24 cellular contexts compared by ENCODE assay signal in the genomic region with DNA sequence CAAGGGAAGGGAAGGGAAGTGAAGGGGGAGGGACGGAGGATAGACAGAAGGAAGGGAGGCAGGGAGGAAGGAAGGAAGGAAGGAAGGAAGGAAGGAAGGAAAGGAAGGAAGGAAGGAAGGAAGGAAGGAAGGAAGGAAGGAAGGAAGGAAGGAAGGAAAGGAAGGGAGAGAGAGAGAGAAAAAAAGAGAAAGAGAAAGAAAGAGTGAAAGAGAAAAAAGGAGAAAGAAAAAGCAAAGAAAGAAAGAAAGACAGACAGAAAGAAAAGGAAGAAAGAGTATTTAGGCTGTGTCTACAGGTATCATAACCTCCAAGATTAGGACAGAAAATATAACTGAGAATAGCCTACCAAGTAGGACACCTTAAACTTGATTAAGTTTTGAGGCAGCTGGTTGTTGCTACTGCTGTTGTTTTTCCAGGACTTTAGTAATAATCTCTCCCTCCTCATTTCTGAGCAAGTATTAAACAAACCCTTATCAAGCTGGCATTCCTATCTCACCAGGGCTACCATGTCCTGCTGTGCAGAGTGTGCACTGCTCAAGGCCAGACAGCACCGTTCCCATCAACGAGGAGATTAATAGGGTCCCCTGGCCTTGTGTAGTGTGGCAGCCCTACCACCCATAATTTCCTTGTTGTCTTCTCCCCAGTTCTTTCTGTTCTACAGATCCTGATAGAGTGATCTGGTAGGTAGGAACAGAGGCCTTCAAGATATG.
A peak's percentile ranks its signal among the peaks of the same experiment; 100 is the strongest.
DNase-seq lines count a peak whose midpoint lies in the region; ATAC-seq and TF ChIP-seq lines count a peak whose summit lies in the region.
"Had no signal": no experiment of that assay in that cellular context is flagged by ENCODE, and none has a peak within 500 bp of the region (broad histone marks: within the 10 kb centered on the region; RNA-seq: fewer than 3 reads in every experiment).

No MANE protein-coding gene starts in this region.

- peaks cover 14% of the 10 kb centered on the region for H3K9me1 ChIP-seq in IMR-90 (ENCODE audit: insufficient read depth, low read length)

- TF ChIP-seq CTCF in IMR-90 (conservative IDR thresholded peaks at IDR 0.05; ENCODE audit: low read depth, low read length) (no peak), MM.1S (IDR thresholded peaks at IDR 0.05; ENCODE audit: low read length) (no peak)

- H4K5ac ChIP-seq in IMR-90 (ENCODE audit: low read depth, low read length), result peak overlapping the region; percentile 65

- H4K8ac ChIP-seq in IMR-90 (ENCODE audit: low read depth in 2 of 2, low read length in 2 of 2), result no peak overlapping the region

- H4K20me1 ChIP-seq in IMR-90 (ENCODE audit: insufficient read depth, low read length) (peaks cover 6% of the 10 kb centered on the region; the same call in 1 of the 2 replicates), MM.1S (ENCODE audit: insufficient read depth, low read length) (no peaks in the 10 kb centered on the region)
- H4K20me1 ChIP-seq: BLaER1 treated with 17β-estradiol and CSF1 and Interleukin-3, amounts not matched to agents 10 nM and 100 nM had no signal

- H3K36me3 ChIP-seq in IMR-90 (ENCODE audit: control insufficient read depth, insufficient read depth, low read length), result no peaks in the 10 kb centered on the region
- no peaks in the 10 kb centered on the region for H3K36me3 ChIP-seq in skeletal muscle tissue (ENCODE audit: control insufficient read depth in 3 of 3, insufficient read depth in 3 of 3, low read length in 3 of 3)
- no peaks in the 10 kb centered on the region for H3K36me3 ChIP-seq in MM.1S (replicated peaks; ENCODE audit: insufficient read depth, low read length)
- H3K36me3 ChIP-seq: BLaER1 treated with 17β-estradiol and CSF1 and Interleukin-3, amounts not matched to agents 10 nM and 100 nM; esophagus muscularis mucosa; tibial artery had no signal

- peak overlapping the region; percentile 17; the same call in 1 of the 2 replicates for H3K18ac ChIP-seq in IMR-90 (ENCODE audit: low read depth, low read length)

- WGBS in IMR-90 (ENCODE audit: extremely low coverage in 2 of 2, insufficient read length in 1 of 2), 2 experiments, result 100% methylated on average over 1 of the region's 3 CpGs; no CpG with 5 or more reads in 1 of the 2 experiments

- H3K27me3 ChIP-seq in IMR-90 (ENCODE audit: control insufficient read depth, insufficient read depth, low read length) (peaks cover 27% of the 10 kb centered on the region), skeletal muscle tissue (ENCODE audit: control insufficient read depth in 3 of 3, insufficient read depth in 3 of 3, low read length in 3 of 3) (no peaks in the 10 kb centered on the region), MM.1S (replicated peaks; ENCODE audit: insufficient read depth, low read length) (no peaks in the 10 kb centered on the region)
- H3K27me3 ChIP-seq: BLaER1 treated with 17β-estradiol and CSF1 and Interleukin-3, amounts not matched to agents 10 nM and 100 nM; esophagus muscularis mucosa; tibial artery had no signal

- H3K14ac ChIP-seq in IMR-90 (replicated peaks; ENCODE audit: low read depth, low read length), result 0 out of 2 replicates have a peak overlapping the region, but pooled peaks have one; percentile 45

- H3K4me2 ChIP-seq in IMR-90 (ENCODE audit: low read depth, low read length) (no peak overlapping the region), MM.1S (ENCODE audit: low read depth, low read length) (no peak overlapping the region)

- no TSS peak for BruUV-seq in IMR-90 (replicated peaks; lab: Mats Ljungman, UMichigan)

- H2BK120ac ChIP-seq in IMR-90 (ENCODE audit: low read depth, low read length), result no peak overlapping the region

- peak overlapping the region; percentile 54 for H2AK5ac ChIP-seq in IMR-90 (ENCODE audit: low read depth, low read length)

- no peaks in the 10 kb centered on the region for H3K79me1 ChIP-seq in IMR-90 (ENCODE audit: low read depth in 1 of 2, low read length in 2 of 2)

- no peak overlapping the region for H3K56ac ChIP-seq in IMR-90 (ENCODE audit: extremely low read depth, insufficient read depth, low read length)

- H3K9me3 ChIP-seq in IMR-90 (ENCODE audit: control insufficient read depth, insufficient read depth, low read length) (peaks cover 17% of the 10 kb centered on the region), skeletal muscle tissue (ENCODE audit: control insufficient read depth in 3 of 3, low read length in 3 of 3) (peaks cover 0 to 5% (median 5%) of the 10 kb centered on the region in 3 donors), MM.1S (replicated peaks; ENCODE audit: insufficient read depth, low read length) (no peaks in the 10 kb centered on the region)

- TF ChIP-seq RAD21 in IMR-90 (IDR thresholded peaks at IDR 0.05; ENCODE audit: low read length), result no peak

- H3K4me3 ChIP-seq in IMR-90 (ENCODE audit: insufficient read depth, low read depth, low read length) (no peak overlapping the region), skeletal muscle tissue (ENCODE audit: low read length in 3 of 3) (no peak overlapping the region), MM.1S (ENCODE audit: low read length) (no peak overlapping the region)
- H3K4me3 ChIP-seq: BLaER1 treated with 17β-estradiol and CSF1 and Interleukin-3, amounts not matched to agents 10 nM and 100 nM; esophagus muscularis mucosa; tibial artery had no signal

- H3K4ac ChIP-seq in IMR-90 (ENCODE audit: low read depth, low read length), result 0 out of 2 replicates have a peak overlapping the region, but pooled peaks have one; percentile 28

- no peak for DNase-seq in IMR-90
- DNase-seq in amniotic epithelial cell (ENCODE audit: low read depth), result peak; percentile 39
- DNase-seq in left ventricle myocardium superior, result no peak
- no peak for DNase-seq in MM.1S
- no peak for DNase-seq in NCI-H2171 (lab: John Stamatoyannopoulos, UW)
- no peak for DNase-seq in pons (ENCODE audit: low spot score)
- DNase-seq: activated CD8-positive, alpha-beta memory T cell treated with anti-CD3 and anti-CD28 coated beads, Interleukin-2, amount 10 ng/mL, durations not matched to agents 7 days and 5 days; activated gamma-delta T cell treated with Interleukin-2 at 50 U/mL for 16 hours; activated naive CD8-positive, alpha-beta T cell treated with anti-CD3 and anti-CD28 coated beads, Interleukin-2, amount 10 ng/mL, durations not matched to agents 7 days and 5 days; activated T-cell treated with anti-CD3 and anti-CD28 coated beads, Interleukin-2, amount 50 U/mL, for 48 hours; dermis blood vessel endothelial cell; foreskin fibroblast; H7; kidney glomerular epithelial cell; NCI-H1092; NCI-H1694 treated with DMSO at 0.1 percent for 48 hours; NCI-H82; nephron progenitor cell; stimulated activated CD4-positive, alpha-beta T cell treated with anti-CD3 and anti-CD28 coated beads, Interleukin-4, amount 100 ng/mL, for 24 hours; T-cell; tibial artery had no signal

- H2BK5ac ChIP-seq in IMR-90 (ENCODE audit: low read depth, low read length, poor library complexity, severe bottlenecking), result no peak overlapping the region

- H3F3A ChIP-seq in MM.1S (ENCODE audit: insufficient read depth, low read length), result no peaks in the 10 kb centered on the region

- H2AFZ ChIP-seq in IMR-90 (replicated peaks; ENCODE audit: low read length, poor library complexity) (no peak overlapping the region), MM.1S (ENCODE audit: low read length) (no peak overlapping the region)

- H3K9me2 ChIP-seq in MM.1S (replicated peaks; ENCODE audit: insufficient read depth, low read length), result no peaks in the 10 kb centered on the region

- H2AK9ac ChIP-seq in IMR-90 (replicated peaks; ENCODE audit: low read depth, low read length, poor library complexity), result no peak overlapping the region

- H3K9ac ChIP-seq in IMR-90 (ENCODE audit: low read depth, low read length), result no peak overlapping the region
- no peak overlapping the region for H3K9ac ChIP-seq in skeletal muscle tissue (ENCODE audit: low read depth in 1 of 3, low read length in 3 of 3)
- no peak overlapping the region for H3K9ac ChIP-seq in MM.1S (ENCODE audit: low read length)
- H3K9ac ChIP-seq: BLaER1 treated with 17β-estradiol and CSF1 and Interleukin-3, amounts not matched to agents 10 nM and 100 nM had no signal

- H3K79me2 ChIP-seq in MM.1S (ENCODE audit: low read length), result no peaks in the 10 kb centered on the region

- peak overlapping the region; percentile 37; the same call in 1 of the 2 replicates for H4K91ac ChIP-seq in IMR-90 (ENCODE audit: insufficient read depth, low read depth, low read length)

- dilution Hi-C loops in IMR-90 (cut with HindIII; ENCODE audit: low sequenced_read_pairs, unreplicated experiment), result no loop called here

- intact Hi-C loops in IMR-90 (cut with micrococcal nuclease), result no loop called here
- intact Hi-C loops in left ventricle myocardium superior (cut with micrococcal nuclease), result no loop called here

- TF ChIP-seq POLR2A in IMR-90 (IDR thresholded peaks at IDR 0.05; ENCODE audit: low read depth, low read length), result no peak

- H2BK20ac ChIP-seq in IMR-90 (ENCODE audit: low read depth, low read length), result peak overlapping the region; percentile 47; the same call in 1 of the 2 replicates

- H3K27ac ChIP-seq in IMR-90 (ENCODE audit: insufficient read depth, low read length) (no peak overlapping the region), skeletal muscle tissue (ENCODE audit: low read depth, low read length) (peak overlapping the region; percentile 45), MM.1S (ENCODE audit: low read length) (no peak overlapping the region)
- H3K27ac ChIP-seq: BLaER1 treated with 17β-estradiol and CSF1 and Interleukin-3, amounts not matched to agents 10 nM and 100 nM; esophagus muscularis mucosa; tibial artery had no signal

- no peak for ATAC-seq in IMR-90 (ENCODE audit: low read depth)
- ATAC-seq in left ventricle myocardium superior, result peak; percentile 17
- ATAC-seq: activated CD8-positive, alpha-beta memory T cell treated with anti-CD3 and anti-CD28 coated beads, Interleukin-2, amount 10 ng/mL, durations not matched to agents 7 days and 5 days; T-cell had no signal

- POLR2A ChIA-PET in IMR-90 (lab: Charles Lee; ENCODE audit: unreplicated experiment), result interaction anchor here (0.5 kb wide), 1 partner anchor 93 kb away, joined by 3 read pairs; no protein-coding TSS in a partner anchor

- CTCF ChIA-PET in IMR-90 (lab: Yijun Ruan, JAX), result interaction anchor here (1.0 kb wide), 1 partner anchor 30 kb away, joined by 3 read pairs; no protein-coding TSS in a partner anchor

- H3K4me1 ChIP-seq in IMR-90 (ENCODE audit: control insufficient read depth, insufficient read depth, low read length) (peaks cover 16% of the 10 kb centered on the region), skeletal muscle tissue (ENCODE audit: control insufficient read depth in 3 of 3, insufficient read depth in 3 of 3, low read length in 3 of 3) (peaks cover 10 to 23% (median 14%) of the 10 kb centered on the region in 3 donors), MM.1S (ENCODE audit: low read length) (no peaks in the 10 kb centered on the region)
- H3K4me1 ChIP-seq: tibial artery had no signal

- in situ Hi-C loops in IMR-90 (cut with MboI; ENCODE audit: low sequenced_read_pairs), result no loop called here

- peak overlapping the region; percentile 84; the same call in 1 of the 3 replicates for H2BK15ac ChIP-seq in IMR-90 (ENCODE audit: low read depth, low read length)

- H3K23ac ChIP-seq in IMR-90 (ENCODE audit: low read depth, low read length), result no peak overlapping the region

TF ChIP-seq in IMR-90, 13 proteins besides CTCF, POLR2A, EP300 and RAD21 (continues in another document):
- no peak for TF ChIP-seq BHLHE40 (IDR thresholded peaks at IDR 0.05; ENCODE audit: low read depth, low read length)
